Comparison of ENCODE assay signal across 24 cellular contexts in genomic region chr12:54147606-54148005, GRCh38.
"Had no signal": no experiment of that assay in that cellular context is flagged by ENCODE, and none has a peak within 500 bp of the region (broad histone marks: within the 10 kb centered on the region; RNA-seq: fewer than 3 reads in every experiment).

No MANE protein-coding gene starts in this region.

- H3K4me3 ChIP-seq: left ventricle myocardium inferior, lung, ovary, prostate gland, sigmoid colon, spleen, upper lobe of left lung, vagina had no signal

- H3K27me3 ChIP-seq: ovary, sigmoid colon, tibial nerve, upper lobe of left lung, vagina had no signal

- H3K4me1 Mint-ChIP-seq: immature natural killer cell; naive B cell; natural killer cell; stimulated activated memory B cell treated with anti-CD40 and anti-IgM and Interleukin-4, amounts not matched to agents 10 μg/mL and 1 μg/mL and 100 μg/mL, for 72 hours; stimulated activated naive CD8-positive, alpha-beta T cell treated with anti-CD3 and anti-CD28 coated beads, Interleukin-15, amount 100 ng/mL, for 72 hours had no signal

- H3K9me3 Mint-ChIP-seq: immature natural killer cell; mesothelial cell of epicardium; naive B cell; natural killer cell; stimulated activated memory B cell treated with anti-CD40 and anti-IgM and Interleukin-4, amounts not matched to agents 10 μg/mL and 1 μg/mL and 100 μg/mL, for 72 hours; stimulated activated naive CD8-positive, alpha-beta T cell treated with anti-CD3 and anti-CD28 coated beads, Interleukin-15, amount 100 ng/mL, for 72 hours had no signal

- H3K36me3 Mint-ChIP-seq: mesothelial cell of epicardium; natural killer cell; stimulated activated memory B cell treated with anti-CD40 and anti-IgM and Interleukin-4, amounts not matched to agents 10 μg/mL and 1 μg/mL and 100 μg/mL, for 72 hours had no signal

- DNase-seq: immature natural killer cell; left ventricle myocardium inferior; mesendoderm; naive B cell; natural killer cell; ovary; retina; right cardiac atrium; sigmoid colon; spleen; stimulated activated CD4-positive, alpha-beta T cell treated with anti-CD3 and anti-CD28 coated beads, Interleukin-1b, Interleukin-23, amount 100 ng/mL, for 48 hours; stimulated activated CD4-positive, alpha-beta T cell treated with anti-CD3 and anti-CD28 coated beads, Interleukin-2, amount 100 ng/mL, for 48 hours; stimulated activated CD8-positive, alpha-beta memory T cell treated with anti-CD3 and anti-CD28 coated beads, Interleukin-4, amount 100 ng/mL, for 48 hours; stimulated activated naive CD4-positive, alpha-beta T cell treated with Interleukin-2 at 50 U/mL for 16 hours; stimulated activated naive CD8-positive, alpha-beta T cell treated with anti-CD3 and anti-CD28 coated beads, Interleukin-15, amount 100 ng/mL, for 72 hours; upper lobe of left lung had no signal

- H3K4me1 ChIP-seq: left ventricle myocardium inferior, prostate gland, spleen, upper lobe of left lung had no signal

- H3K27ac ChIP-seq: left ventricle myocardium inferior, ovary, prostate gland, sigmoid colon, spleen, upper lobe of left lung, vagina had no signal

- H3K4me3 Mint-ChIP-seq: immature natural killer cell; mesothelial cell of epicardium; naive B cell; natural killer cell; stimulated activated memory B cell treated with anti-CD40 and anti-IgM and Interleukin-4, amounts not matched to agents 10 μg/mL and 1 μg/mL and 100 μg/mL, for 72 hours; stimulated activated naive CD8-positive, alpha-beta T cell treated with anti-CD3 and anti-CD28 coated beads, Interleukin-15, amount 100 ng/mL, for 72 hours had no signal

- H3K27ac Mint-ChIP-seq: immature natural killer cell; mesothelial cell of epicardium; natural killer cell; stimulated activated memory B cell treated with anti-CD40 and anti-IgM and Interleukin-4, amounts not matched to agents 10 μg/mL and 1 μg/mL and 100 μg/mL, for 72 hours; stimulated activated naive CD8-positive, alpha-beta T cell treated with anti-CD3 and anti-CD28 coated beads, Interleukin-15, amount 100 ng/mL, for 72 hours had no signal

- FAIRE-seq: islet of Langerhans, small intestine had no signal

- H3K36me3 ChIP-seq: left ventricle myocardium inferior, ovary, prostate gland, sigmoid colon, spleen, tibial nerve, upper lobe of left lung, vagina had no signal

- H3K9me3 ChIP-seq: left ventricle myocardium inferior, ovary, prostate gland, sigmoid colon, spleen, tibial nerve, upper lobe of left lung, vagina had no signal
